In the genomic region with DNA sequence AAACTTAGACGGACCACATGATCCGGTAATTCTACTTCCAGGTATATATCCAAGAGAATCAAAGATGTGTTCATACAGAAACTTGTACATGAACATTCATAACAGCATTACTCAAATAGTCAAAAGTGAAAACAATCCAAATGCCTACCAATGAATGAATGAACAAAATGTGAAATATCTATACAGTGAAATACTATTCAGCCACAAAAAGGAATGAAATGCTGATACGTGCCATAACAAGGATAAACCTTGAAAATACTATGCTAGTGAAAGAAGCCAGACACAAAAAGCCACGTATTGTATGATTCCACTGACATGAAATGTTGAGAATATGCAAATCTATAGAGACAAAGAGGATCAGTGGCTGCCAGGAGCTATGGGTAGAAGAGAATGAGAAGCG, we compare ENCODE assay signal across 28 cellular contexts.
"Had no signal": no experiment of that assay in that cellular context is flagged by ENCODE, and none has a peak within 500 bp of the region (broad histone marks: within the 10 kb centered on the region; RNA-seq: fewer than 3 reads in every experiment).

No MANE protein-coding gene starts in this region.

- H3K4me1 ChIP-seq: stomach, suprapubic skin, testis, thyroid gland, tibial artery, tibial nerve, upper lobe of left lung, upper lobe of right lung, uterus, vagina had no signal

- H3K9me3 Mint-ChIP-seq: stimulated activated effector memory CD8-positive, alpha-beta T cell treated with anti-CD3 and anti-CD28 coated beads, Interleukin-12 subunit alpha, Interleukin-12 subunit beta, amount 100 ng/mL, for 72 hours; stimulated activated memory B cell treated with anti-CD40 and anti-IgM and Interleukin-4, amounts not matched to agents 10 μg/mL and 1 μg/mL and 100 μg/mL, for 72 hours; stimulated activated naive B cell treated with anti-CD40 and anti-IgM and Interleukin-4, amounts not matched to agents 10 μg/mL and 1 μg/mL and 100 μg/mL, for 72 hours; stimulated activated naive CD8-positive, alpha-beta T cell treated with anti-CD3 and anti-CD28 coated beads, Interleukin-15, amount 100 ng/mL, for 72 hours; stimulated activated naive CD8-positive, alpha-beta T cell treated with anti-CD3 and anti-CD28 coated beads, Interleukin-15, Interleukin-2, amounts not matched to agents 100 ng/mL and 50 ng/mL, for 24 hours; type B pancreatic cell had no signal

- H3K9me3 ChIP-seq: stomach, suprapubic skin, testis, thoracic aorta, thyroid gland, tibial artery, tibial nerve, transverse colon, upper lobe of left lung, upper lobe of right lung, uterus, vagina had no signal

- H3K27me3 ChIP-seq: stomach, suprapubic skin, testis, thyroid gland, tibial artery, tibial nerve, transverse colon, upper lobe of left lung, upper lobe of right lung, uterus, vagina had no signal

- H3K36me3 ChIP-seq: thoracic aorta, uterus, vagina had no signal

- H3K27me3 Mint-ChIP-seq: stimulated activated memory B cell treated with anti-CD40 and anti-IgM and Interleukin-4, amounts not matched to agents 10 μg/mL and 1 μg/mL and 100 μg/mL, for 72 hours; stimulated activated naive B cell treated with anti-CD40 and anti-IgM and Interleukin-4, amounts not matched to agents 10 μg/mL and 1 μg/mL and 100 μg/mL, for 72 hours; stimulated activated naive CD8-positive, alpha-beta T cell treated with anti-CD3 and anti-CD28 coated beads, Interleukin-15, amount 100 ng/mL, for 72 hours; stimulated activated naive CD8-positive, alpha-beta T cell treated with anti-CD3 and anti-CD28 coated beads, Interleukin-15, Interleukin-2, amounts not matched to agents 100 ng/mL and 50 ng/mL, for 24 hours; type B pancreatic cell had no signal

- H3K4me3 ChIP-seq: stomach, suprapubic skin, testis, thoracic aorta, thyroid gland, tibial artery, tibial nerve, transverse colon, upper lobe of left lung, upper lobe of right lung, uterus, vagina had no signal

- H3K27ac ChIP-seq: stomach, suprapubic skin, testis, thoracic aorta, thyroid gland, tibial artery, tibial nerve, transverse colon, upper lobe of left lung, upper lobe of right lung, uterus, vagina had no signal

- FAIRE-seq: urothelium cell line had no signal

- H3K4me1 Mint-ChIP-seq: stimulated activated effector memory CD8-positive, alpha-beta T cell treated with anti-CD3 and anti-CD28 coated beads, Interleukin-12 subunit alpha, Interleukin-12 subunit beta, amount 100 ng/mL, for 72 hours; stimulated activated memory B cell treated with anti-CD40 and anti-IgM and Interleukin-4, amounts not matched to agents 10 μg/mL and 1 μg/mL and 100 μg/mL, for 72 hours; stimulated activated naive B cell treated with anti-CD40 and anti-IgM and Interleukin-4, amounts not matched to agents 10 μg/mL and 1 μg/mL and 100 μg/mL, for 72 hours; stimulated activated naive CD8-positive, alpha-beta T cell treated with anti-CD3 and anti-CD28 coated beads, Interleukin-15, amount 100 ng/mL, for 72 hours had no signal

- H3K4me3 Mint-ChIP-seq: stimulated activated effector memory CD8-positive, alpha-beta T cell treated with anti-CD3 and anti-CD28 coated beads, Interleukin-12 subunit alpha, Interleukin-12 subunit beta, amount 100 ng/mL, for 72 hours; stimulated activated memory B cell treated with anti-CD40 and anti-IgM and Interleukin-4, amounts not matched to agents 10 μg/mL and 1 μg/mL and 100 μg/mL, for 72 hours; stimulated activated naive B cell treated with anti-CD40 and anti-IgM and Interleukin-4, amounts not matched to agents 10 μg/mL and 1 μg/mL and 100 μg/mL, for 72 hours; stimulated activated naive CD8-positive, alpha-beta T cell treated with anti-CD3 and anti-CD28 coated beads, Interleukin-15, amount 100 ng/mL, for 72 hours; stimulated activated naive CD8-positive, alpha-beta T cell treated with anti-CD3 and anti-CD28 coated beads, Interleukin-15, Interleukin-2, amounts not matched to agents 100 ng/mL and 50 ng/mL, for 24 hours; type B pancreatic cell had no signal

- H3K27ac Mint-ChIP-seq: stimulated activated effector memory CD8-positive, alpha-beta T cell treated with anti-CD3 and anti-CD28 coated beads, Interleukin-12 subunit alpha, Interleukin-12 subunit beta, amount 100 ng/mL, for 72 hours; stimulated activated memory B cell treated with anti-CD40 and anti-IgM and Interleukin-4, amounts not matched to agents 10 μg/mL and 1 μg/mL and 100 μg/mL, for 72 hours; stimulated activated naive B cell treated with anti-CD40 and anti-IgM and Interleukin-4, amounts not matched to agents 10 μg/mL and 1 μg/mL and 100 μg/mL, for 72 hours; stimulated activated naive CD8-positive, alpha-beta T cell treated with anti-CD3 and anti-CD28 coated beads, Interleukin-15, amount 100 ng/mL, for 72 hours; stimulated activated naive CD8-positive, alpha-beta T cell treated with anti-CD3 and anti-CD28 coated beads, Interleukin-15, Interleukin-2, amounts not matched to agents 100 ng/mL and 50 ng/mL, for 24 hours; type B pancreatic cell had no signal

- ATAC-seq: stimulated activated effector memory CD8-positive, alpha-beta T cell treated with anti-CD3 and anti-CD28 coated beads, Interleukin-12 subunit alpha, Interleukin-12 subunit beta, amount 100 ng/mL, for 72 hours; stimulated activated memory B cell treated with anti-CD40 and anti-IgM and Interleukin-4, amounts not matched to agents 10 μg/mL and 1 μg/mL and 100 μg/mL, for 72 hours; stimulated activated naive B cell treated with anti-CD40 and anti-IgM and Interleukin-4, amounts not matched to agents 10 μg/mL and 1 μg/mL and 100 μg/mL, for 72 hours; stimulated activated naive CD8-positive, alpha-beta T cell treated with anti-CD3 and anti-CD28 coated beads, Interleukin-15, amount 100 ng/mL, for 72 hours; stimulated activated naive CD8-positive, alpha-beta T cell treated with anti-CD3 and anti-CD28 coated beads, Interleukin-15, Interleukin-2, amounts not matched to agents 100 U/mL and 50 U/mL, for 24 hours; upper lobe of right lung had no signal

- DNase-seq: stimulated activated CD4-positive, alpha-beta T cell treated with anti-CD3 and anti-CD28 coated beads, Interleukin-2, amount 100 ng/mL, for 48 hours; stimulated activated CD4-positive, alpha-beta T cell treated with anti-CD3 and anti-CD28 coated beads, Interleukin-4, amount 100 ng/mL, for 1 hour; stimulated activated CD4-positive, alpha-beta T cell treated with anti-CD3 and anti-CD28 coated beads, Interleukin-4, amount 100 ng/mL, for 24 hours; stimulated activated CD4-positive, alpha-beta T cell treated with anti-CD3 and anti-CD28 coated beads, Interleukin-4, amount 100 ng/mL, for 4 hours; stimulated activated CD8-positive, alpha-beta memory T cell treated with anti-CD3 and anti-CD28 coated beads, Interleukin-4, amount 100 ng/mL, for 48 hours; stimulated activated naive B cell treated with anti-CD40 and anti-IgM and Interleukin-4, amounts not matched to agents 10 μg/mL and 1 μg/mL and 100 μg/mL, for 72 hours; stimulated activated naive CD4-positive, alpha-beta T cell; stimulated activated naive CD4-positive, alpha-beta T cell treated with Interleukin-2 at 50 U/mL for 16 hours; stimulated activated naive CD8-positive, alpha-beta T cell treated with anti-CD3 and anti-CD28 coated beads, Interleukin-15, amount 100 ng/mL, for 72 hours; stimulated activated naive CD8-positive, alpha-beta T cell treated with anti-CD3 and anti-CD28 coated beads, Interleukin-15, Interleukin-2, amounts not matched to agents 100 U/mL and 50 U/mL, for 24 hours; stomach; substantia nigra; testis; thyroid gland; tibial artery; transverse colon; upper lobe of left lung; upper lobe of right lung; uterus had no signal
